In the genomic region with DNA sequence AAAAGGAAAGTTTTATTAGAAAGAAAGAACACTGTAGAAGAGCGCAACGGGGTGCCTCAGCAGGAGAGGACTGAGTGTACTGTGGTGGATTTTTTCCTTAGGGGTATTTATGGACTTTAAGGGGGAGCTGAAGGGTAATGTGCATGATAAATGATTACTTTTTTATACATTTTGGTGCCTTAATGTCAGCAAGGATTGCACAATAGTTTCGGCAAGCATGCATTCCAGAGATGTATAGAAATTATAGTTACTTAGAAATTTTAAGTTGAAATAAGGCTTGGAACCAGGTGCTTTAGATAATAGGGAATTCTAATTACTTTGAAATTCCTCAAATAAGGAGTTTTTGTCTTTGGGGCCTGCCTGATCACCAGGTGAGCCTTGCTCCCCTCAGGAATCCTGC, we compare ENCODE assay signal across 42 cellular contexts. TPM values are rescaled to one million over a fixed set of nuclear protein-coding genes. Genes with fewer than 3 reads are reported as not detected.
"Had no signal": no experiment of that assay in that cellular context is flagged by ENCODE, and none has a peak within 500 bp of the region (broad histone marks: within the 10 kb centered on the region; RNA-seq: fewer than 3 reads in every experiment).

No MANE protein-coding gene starts in this region.

- H3K36me3 ChIP-seq: adrenal gland, ascending aorta, brain microvascular endothelial cell, breast epithelium, cardiac muscle cell had no signal

- H3K9me3 Mint-ChIP-seq: activated naive CD8-positive, alpha-beta T cell treated with anti-CD3 and anti-CD28 coated beads for 36 hours; activated naive CD8-positive, alpha-beta T cell treated with anti-CD3 and anti-CD28 coated beads, Interleukin-2, amount 10 ng/mL, durations not matched to agents 7 days and 5 days; activated naive CD8-positive, alpha-beta T cell treated with anti-CD3 and anti-CD28 coated beads, Interleukin-2, amount 50 U/mL, for 24 hours; activated T-cell treated with anti-CD3 and anti-CD28 coated beads, Interleukin-2, amount 50 U/mL, for 24 hours; activated T-cell treated with anti-CD3 and anti-CD28 coated beads, Interleukin-2, amount 50 U/mL, for 4 hours; activated T-helper 1 cell treated with anti-CD3 and anti-CD28 coated beads, Interleukin-12 subunit alpha, Interleukin-12 subunit beta, Interleukin-2, Interleukin-4 antibody, amounts not matched to agents 30 ng/mL and 10 ng/mL and 1 ng/mL, durations not matched to agents 14 hours and 24 hours and 36 hours; activated T-helper 17 cell treated with anti-CD3 and anti-CD28 coated beads, Interleukin-2, amount 50 U/mL, for 72 hours had no signal

- H3K4me1 Mint-ChIP-seq: activated naive CD4-positive, alpha-beta T cell treated with anti-CD3 and anti-CD28 coated beads, Interleukin-2, amount 50 U/mL, for 24 hours; activated naive CD8-positive, alpha-beta T cell treated with anti-CD3 and anti-CD28 coated beads for 36 hours; activated naive CD8-positive, alpha-beta T cell treated with anti-CD3 and anti-CD28 coated beads, Interleukin-2, amount 10 ng/mL, durations not matched to agents 7 days and 5 days; activated naive CD8-positive, alpha-beta T cell treated with anti-CD3 and anti-CD28 coated beads, Interleukin-2, amount 50 U/mL, for 24 hours; activated T-helper 17 cell treated with anti-CD3 and anti-CD28 coated beads, Interleukin-2, amount 50 U/mL, for 72 hours; brain; central memory CD8-positive, alpha-beta T cell had no signal

- H3K27me3 ChIP-seq: ascending aorta, body of pancreas, brain microvascular endothelial cell, cardiac muscle cell had no signal

- H3K4me1 ChIP-seq: adrenal gland, ascending aorta, body of pancreas, breast epithelium had no signal

- H3K9me3 ChIP-seq: adrenal gland, ascending aorta, body of pancreas had no signal

- H3K4me3 ChIP-seq: adrenal gland, ascending aorta, body of pancreas, breast epithelium, cardiac muscle cell had no signal

- DNase-seq: activated effector memory CD4-positive, alpha-beta T cell treated with anti-CD3 and anti-CD28 coated beads, Interleukin-2, amount 50 U/mL, for 16 hours; activated effector memory CD4-positive, alpha-beta T cell treated with Interleukin-2 at 50 U/mL for 16 hours; activated gamma-delta T cell; activated gamma-delta T cell treated with Interleukin-2 at 50 U/mL for 16 hours; activated naive CD4-positive, alpha-beta T cell; activated naive CD4-positive, alpha-beta T cell treated with anti-CD3 and anti-CD28 coated beads for 36 hours; activated naive CD4-positive, alpha-beta T cell treated with anti-CD3 and anti-CD28 coated beads, Interleukin-2, amount 50 U/mL, for 16 hours; activated naive CD4-positive, alpha-beta T cell treated with Interleukin-2 at 50 U/mL for 16 hours; activated naive CD8-positive, alpha-beta T cell treated with anti-CD3 and anti-CD28 coated beads for 36 hours; activated naive CD8-positive, alpha-beta T cell treated with anti-CD3 and anti-CD28 coated beads, Interleukin-2, amount 10 ng/mL, durations not matched to agents 7 days and 5 days; activated naive CD8-positive, alpha-beta T cell treated with anti-CD3 and anti-CD28 coated beads, Interleukin-2, amount 50 U/mL, for 24 hours; activated T-cell treated with anti-CD3 and anti-CD28 coated beads, Interleukin-2, amount 50 U/mL, for 1 hour; activated T-cell treated with anti-CD3 and anti-CD28 coated beads, Interleukin-2, amount 50 U/mL, for 24 hours; activated T-cell treated with anti-CD3 and anti-CD28 coated beads, Interleukin-2, amount 50 U/mL, for 4 hours; activated T-cell treated with anti-CD3 and anti-CD28 coated beads, Interleukin-2, amount 50 U/mL, for 48 hours; activated T-cell treated with anti-CD3 and anti-CD28 coated beads, Interleukin-2, amount 50 U/mL, for 72 hours; adrenal gland; amniotic stem cell; amygdala; anterior cingulate cortex; aorta; body of pancreas; brain microvascular endothelial cell; caudate nucleus; central memory CD4-positive, alpha-beta T cell; cerebellar nuclear complex had no signal

- H3K36me3 Mint-ChIP-seq: activated naive CD4-positive, alpha-beta T cell treated with anti-CD3 and anti-CD28 coated beads, Interleukin-2, amount 50 U/mL, for 24 hours; activated naive CD4-positive, alpha-beta T cell treated with anti-CD3 and anti-CD28 coated beads, Interleukin-2, amount 50 U/mL, for 72 hours; activated naive CD8-positive, alpha-beta T cell; activated naive CD8-positive, alpha-beta T cell treated with anti-CD3 and anti-CD28 coated beads for 36 hours; activated naive CD8-positive, alpha-beta T cell treated with anti-CD3 and anti-CD28 coated beads, Interleukin-2, amount 10 ng/mL, durations not matched to agents 7 days and 5 days; brain had no signal

- H3K27ac Mint-ChIP-seq: activated naive CD4-positive, alpha-beta T cell treated with anti-CD3 and anti-CD28 coated beads for 36 hours; activated naive CD4-positive, alpha-beta T cell treated with anti-CD3 and anti-CD28 coated beads, Interleukin-2, amount 50 U/mL, for 24 hours; activated naive CD4-positive, alpha-beta T cell treated with anti-CD3 and anti-CD28 coated beads, Interleukin-2, amount 50 U/mL, for 72 hours; activated naive CD8-positive, alpha-beta T cell; activated naive CD8-positive, alpha-beta T cell treated with anti-CD3 and anti-CD28 coated beads for 36 hours; activated naive CD8-positive, alpha-beta T cell treated with anti-CD3 and anti-CD28 coated beads, Interleukin-2, amount 10 ng/mL, durations not matched to agents 7 days and 5 days; activated naive CD8-positive, alpha-beta T cell treated with anti-CD3 and anti-CD28 coated beads, Interleukin-2, amount 50 U/mL, for 24 hours; activated T-cell treated with anti-CD3 and anti-CD28 coated beads, Interleukin-2, amount 50 U/mL, for 24 hours; activated T-cell treated with anti-CD3 and anti-CD28 coated beads, Interleukin-2, amount 50 U/mL, for 72 hours; activated T-helper 1 cell treated with anti-CD3 and anti-CD28 coated beads, Interleukin-12 subunit alpha, Interleukin-12 subunit beta, Interleukin-2, Interleukin-4 antibody, amounts not matched to agents 30 ng/mL and 10 ng/mL and 1 ng/mL, durations not matched to agents 14 hours and 24 hours and 36 hours; activated T-helper 17 cell treated with anti-CD3 and anti-CD28 coated beads, Interleukin-2, amount 50 U/mL, for 72 hours; activated T-helper 2 cell treated with anti-CD3 and anti-CD28 coated beads, Interferon-gamma antibody, Interleukin-2, Interleukin-4, amounts not matched to agents 10 μg/mL and 5 μg/mL and 100 μg/mL, durations not matched to agents 14 hours and 24 hours and 36 hours; brain had no signal

- H3K27ac ChIP-seq: adrenal gland, ascending aorta, body of pancreas, brain microvascular endothelial cell, breast epithelium, cardiac muscle cell had no signal

- H3K4me3 Mint-ChIP-seq: activated naive CD4-positive, alpha-beta T cell treated with anti-CD3 and anti-CD28 coated beads for 36 hours; activated naive CD4-positive, alpha-beta T cell treated with anti-CD3 and anti-CD28 coated beads, Interleukin-2, amount 50 U/mL, for 24 hours; activated naive CD8-positive, alpha-beta T cell; activated naive CD8-positive, alpha-beta T cell treated with anti-CD3 and anti-CD28 coated beads for 36 hours; activated naive CD8-positive, alpha-beta T cell treated with anti-CD3 and anti-CD28 coated beads, Interleukin-2, amount 10 ng/mL, durations not matched to agents 7 days and 5 days; activated naive CD8-positive, alpha-beta T cell treated with anti-CD3 and anti-CD28 coated beads, Interleukin-2, amount 50 U/mL, for 24 hours; activated T-cell treated with anti-CD3 and anti-CD28 coated beads, Interleukin-2, amount 50 U/mL, for 24 hours; activated T-cell treated with anti-CD3 and anti-CD28 coated beads, Interleukin-2, amount 50 U/mL, for 4 hours; activated T-cell treated with anti-CD3 and anti-CD28 coated beads, Interleukin-2, amount 50 U/mL, for 72 hours; activated T-helper 1 cell treated with anti-CD3 and anti-CD28 coated beads, Interleukin-12 subunit alpha, Interleukin-12 subunit beta, Interleukin-2, Interleukin-4 antibody, amounts not matched to agents 30 ng/mL and 10 ng/mL and 1 ng/mL, durations not matched to agents 14 hours and 24 hours and 36 hours; activated T-helper 17 cell treated with anti-CD3 and anti-CD28 coated beads, Interleukin-2, amount 50 U/mL, for 72 hours; brain; central memory CD8-positive, alpha-beta T cell had no signal

- H3K27me3 Mint-ChIP-seq: activated naive CD4-positive, alpha-beta T cell treated with anti-CD3 and anti-CD28 coated beads, Interleukin-2, amount 50 U/mL, for 24 hours; activated naive CD8-positive, alpha-beta T cell; activated naive CD8-positive, alpha-beta T cell treated with anti-CD3 and anti-CD28 coated beads for 36 hours; activated naive CD8-positive, alpha-beta T cell treated with anti-CD3 and anti-CD28 coated beads, Interleukin-2, amount 10 ng/mL, durations not matched to agents 7 days and 5 days; activated naive CD8-positive, alpha-beta T cell treated with anti-CD3 and anti-CD28 coated beads, Interleukin-2, amount 50 U/mL, for 24 hours; activated T-helper 17 cell treated with anti-CD3 and anti-CD28 coated beads, Interleukin-2, amount 50 U/mL, for 72 hours; brain; central memory CD8-positive, alpha-beta T cell had no signal

- ATAC-seq: activated naive CD4-positive, alpha-beta T cell treated with anti-CD3 and anti-CD28 coated beads, Interleukin-2, amount 50 U/mL, for 72 hours; activated naive CD8-positive, alpha-beta T cell treated with anti-CD3 and anti-CD28 coated beads, Interleukin-2, amount 50 U/mL, for 24 hours; activated T-cell treated with anti-CD3 and anti-CD28 coated beads, Interleukin-2, amount 50 U/mL, for 4 hours; activated T-cell treated with anti-CD3 and anti-CD28 coated beads, Interleukin-2, amount 50 U/mL, for 72 hours; activated T-helper 17 cell treated with anti-CD3 and anti-CD28 coated beads, Interleukin-2, amount 50 U/mL, for 72 hours; body of pancreas had no signal

RNA-seq across cellular contexts. Expression of gene SERPINA7, which starts 30.5 kb away (rescaled TPM):
- total RNA-seq: activated naive CD4-positive, alpha-beta T cell treated with anti-CD3 and anti-CD28 coated beads for 36 hours; activated naive CD4-positive, alpha-beta T cell treated with anti-CD3 and anti-CD28 coated beads, Interleukin-2, amount 50 U/mL, for 72 hours; activated naive CD8-positive, alpha-beta T cell treated with anti-CD3 and anti-CD28 coated beads for 36 hours; activated naive CD8-positive, alpha-beta T cell treated with anti-CD3 and anti-CD28 coated beads, Interleukin-2, amount 10 ng/mL, durations not matched to agents 7 days and 5 days; activated T-cell treated with anti-CD3 and anti-CD28 coated beads, Interleukin-2, amount 50 U/mL, for 4 hours; activated T-cell treated with anti-CD3 and anti-CD28 coated beads, Interleukin-2, amount 50 U/mL, for 72 hours; activated T-helper 1 cell treated with anti-CD3 and anti-CD28 coated beads, Interleukin-12 subunit alpha, Interleukin-12 subunit beta, Interleukin-2, Interleukin-4 antibody, amounts not matched to agents 30 ng/mL and 10 ng/mL and 1 ng/mL, durations not matched to agents 14 hours and 24 hours and 36 hours; activated T-helper 17 cell treated with anti-CD3 and anti-CD28 coated beads, Interleukin-2, amount 50 U/mL, for 72 hours; activated T-helper 2 cell treated with anti-CD3 and anti-CD28 coated beads, Interferon-gamma antibody, Interleukin-2, Interleukin-4, amounts not matched to agents 10 μg/mL and 5 μg/mL and 100 μg/mL, durations not matched to agents 14 hours and 24 hours and 36 hours; aorta; astrocyte; body of pancreas; breast epithelium; bronchial epithelial cell; cardiac muscle cell; cardiac septum; cerebellum; chondrocyte had no signal
- polyA plus RNA-seq: aorta, cardiac muscle cell had no signal
